ENCODE assay signal across 5 cellular contexts in the genomic region with DNA sequence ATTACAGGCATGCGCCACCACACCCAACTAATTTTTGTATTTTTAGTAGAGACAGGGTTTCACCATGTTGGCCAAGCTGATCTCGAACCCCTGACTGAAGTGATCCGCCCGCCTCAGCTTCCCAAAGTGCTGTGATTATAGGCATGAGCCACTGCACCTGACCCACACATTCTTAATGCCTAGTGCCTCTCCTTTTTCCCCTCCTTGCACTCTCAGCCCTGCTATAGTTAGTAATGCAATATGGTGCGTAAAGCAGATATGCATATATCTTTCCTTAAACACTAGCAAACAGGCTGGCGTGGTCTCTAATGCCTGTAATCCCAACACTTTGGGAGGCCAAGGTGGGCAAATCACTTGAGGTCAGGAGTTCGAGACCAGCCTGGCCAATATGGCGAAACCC.
DNase-seq lines count a peak whose midpoint lies in the region; ATAC-seq and TF ChIP-seq lines count a peak whose summit lies in the region.
"Not testable (repeated sequence)": the region's sequence is repeated elsewhere in the genome, so short reads cannot be mapped to it uniquely, and the experiment has no call there.

No MANE protein-coding gene starts in this region.

- intact Hi-C loops in sciatic nerve (cut with DNase I): not testable (repeated sequence)

- not testable (repeated sequence) for H3K9me3 ChIP-seq in T-helper 17 cell (ENCODE audit: control insufficient read depth, low read length, poor library complexity, severe bottlenecking)

- H3K4me3 ChIP-seq in GM23338: not testable (repeated sequence)

- H3K36me3 Mint-ChIP-seq in GM23338 (ENCODE audit: low read depth) (peaks cover 94% of the 10 kb centered on the region), nephron progenitor cell (ENCODE audit: low read depth) (peaks cover 84% of the 10 kb centered on the region)
- not testable (repeated sequence) for H3K36me3 Mint-ChIP-seq in T-helper 17 cell (ENCODE audit: low read depth)
- H3K36me3 Mint-ChIP-seq in effector memory CD8-positive, alpha-beta T cell (ENCODE audit: insufficient read depth): peaks cover 60% of the 10 kb centered on the region

- peaks cover 66% of the 10 kb centered on the region for H3K79me2 ChIP-seq in GM23338 (replicated peaks; ENCODE audit: insufficient read depth)

- not testable (repeated sequence) for TF ChIP-seq CTCF in GM23338 (conservative IDR thresholded peaks at IDR 0.05; ENCODE audit: low read depth in 2 of 2); nephron progenitor cell (IDR thresholded peaks at IDR 0.05)

- not testable (repeated sequence) for H3K4me1 ChIP-seq in GM23338 (ENCODE audit: insufficient read depth)

- H3K4me3 Mint-ChIP-seq in GM23338; T-helper 17 cell; effector memory CD8-positive, alpha-beta T cell; nephron progenitor cell: not testable (repeated sequence)

- not testable (repeated sequence) for H3K4me1 Mint-ChIP-seq in GM23338; T-helper 17 cell; effector memory CD8-positive, alpha-beta T cell (ENCODE audit: low read depth in 2 of 2); nephron progenitor cell

- ATAC-seq in GM23338; T-helper 17 cell; effector memory CD8-positive, alpha-beta T cell (replicated peaks); sciatic nerve: not testable (repeated sequence)

- not testable (repeated sequence) for DNase-seq in GM23338 (ENCODE audit: low spot score); T-helper 17 cell; effector memory CD8-positive, alpha-beta T cell; nephron progenitor cell
- peak; percentile 27 for DNase-seq in sciatic nerve (ENCODE audit: low spot score)

- H3K27ac ChIP-seq in GM23338 (ENCODE audit: low read depth): peak overlapping the region; percentile 72

- H3K27me3 Mint-ChIP-seq in GM23338 (ENCODE audit: insufficient read depth, low read depth, poor library complexity): peaks cover 15% of the 10 kb centered on the region
- not testable (repeated sequence) for H3K27me3 Mint-ChIP-seq in T-helper 17 cell; effector memory CD8-positive, alpha-beta T cell; nephron progenitor cell (ENCODE audit: low read depth, poor library complexity)

- H3K36me3 ChIP-seq in GM23338 (ENCODE audit: insufficient read depth): peaks cover 72% of the 10 kb centered on the region

- H3F3A ChIP-seq in GM23338 (replicated peaks; ENCODE audit: low read depth): peaks cover 37% of the 10 kb centered on the region

- peaks cover 15% of the 10 kb centered on the region for H4K20me1 ChIP-seq in GM23338 (replicated peaks; ENCODE audit: insufficient read depth)

- not testable (repeated sequence) for H3K27me3 ChIP-seq in GM23338 (ENCODE audit: insufficient read depth)

- H3K27ac Mint-ChIP-seq in GM23338 (0 out of 2 replicates have a peak overlapping the region, but pooled peaks have one; percentile 44), T-helper 17 cell (peak overlapping the region; percentile 60), nephron progenitor cell (peak overlapping the region; percentile 29)
- peak overlapping the region; percentile 38 to 44 for H3K27ac Mint-ChIP-seq in effector memory CD8-positive, alpha-beta T cell

- H3K4me2 ChIP-seq in GM23338: not testable (repeated sequence)

- not testable (repeated sequence) for H3K9me2 ChIP-seq in GM23338 (ENCODE audit: insufficient read depth)

- not testable (repeated sequence) for H3K9me3 Mint-ChIP-seq in GM23338; effector memory CD8-positive, alpha-beta T cell; nephron progenitor cell

- not testable (repeated sequence) for H2AFZ ChIP-seq in GM23338
